Comparison of ENCODE assay signal across 15 cellular contexts in genomic region chr10:116912162-116912561, GRCh38.
DNase-seq lines count a peak whose midpoint lies in the region; ATAC-seq and TF ChIP-seq lines count a peak whose summit lies in the region.
"Had no signal": no experiment of that assay in that cellular context is flagged by ENCODE, and none has a peak within 500 bp of the region (broad histone marks: within the 10 kb centered on the region; RNA-seq: fewer than 3 reads in every experiment).

No MANE protein-coding gene starts in this region.

- H3K4me3 ChIP-seq in dorsolateral prefrontal cortex (no peak overlapping the region), liver (ENCODE audit: low read depth in 1 of 3, low read length in 3 of 3) (no peak overlapping the region), thyroid gland (replicated peaks in 1 of 3) (no peak overlapping the region)
- H3K4me3 ChIP-seq: A549 had no signal

- H3K9me3 Mint-ChIP-seq in WTC11, result no peaks in the 10 kb centered on the region
- H3K9me3 Mint-ChIP-seq: HFFc6, IgD-negative memory B cell had no signal

- POLR2A ChIA-PET in WTC11 (lab: Charles Lee), result no interaction called here

- intact Hi-C loops in dorsolateral prefrontal cortex (cut with DNase I), result no loop called here
- intact Hi-C loops in thyroid gland (cut with DNase I), result no loop called here

- H3K4me3 Mint-ChIP-seq in WTC11, result no peak overlapping the region
- H3K4me3 Mint-ChIP-seq: CD4-positive, alpha-beta memory T cell; HFFc6; IgD-negative memory B cell had no signal

- H3K9ac ChIP-seq in liver (ENCODE audit: low read depth in 1 of 2, low read length in 2 of 2), result no peak overlapping the region

- no peak for TF ChIP-seq CTCF in WTC11 (IDR thresholded peaks at IDR 0.05)
- TF ChIP-seq CTCF in dorsolateral prefrontal cortex (IDR thresholded peaks at IDR 0.05 in 54 of 56, conservative IDR thresholded peaks at IDR 0.05 in 2 of 56; ENCODE audit: low read depth in 1 of 56, partially characterized antibody in 56 of 56), result no peak
- no peak for TF ChIP-seq CTCF in liver (IDR thresholded peaks at IDR 0.05; ENCODE audit: low read depth, low read length, missing input control)
- TF ChIP-seq CTCF in thyroid gland (IDR thresholded peaks at IDR 0.05), result no peak
- no peak for TF ChIP-seq CTCF in GM10266 (IDR thresholded peaks at IDR 0.05; ENCODE audit: control insufficient read depth, insufficient read depth, low read depth, missing control alignments)

- 0 out of 2 replicates have a peak, but pooled peaks have one; percentile 22 for ATAC-seq in WTC11
- ATAC-seq: A549 had no signal

- H3K36me3 Mint-ChIP-seq in WTC11, result no peaks in the 10 kb centered on the region
- H3K36me3 Mint-ChIP-seq: CD4-positive, alpha-beta memory T cell; IgD-negative memory B cell had no signal

- H3K36me3 ChIP-seq in liver (ENCODE audit: control insufficient read depth in 4 of 4, insufficient read depth in 3 of 4, low read depth in 1 of 4, low read length in 3 of 4) (peaks cover 0 to 24% (median 5%) of the 10 kb centered on the region in 4 donors), thyroid gland (peaks cover 0 to 9% of the 10 kb centered on the region in 2 donors)
- H3K36me3 ChIP-seq: BE2C had no signal

- no peaks in the 10 kb centered on the region for H3K4me1 Mint-ChIP-seq in WTC11
- H3K4me1 Mint-ChIP-seq: CD4-positive, alpha-beta memory T cell; IgD-negative memory B cell had no signal

- peak; percentile 39 to 55 for TF ChIP-seq RAD21 in liver (IDR thresholded peaks at IDR 0.05)

- peak overlapping the region in 31 of 59 donors; percentile 12 to 81 (median 62) for H3K27ac ChIP-seq in dorsolateral prefrontal cortex
- H3K27ac ChIP-seq in liver (ENCODE audit: low read depth in 1 of 2, low read length in 2 of 2), result no peak overlapping the region
- H3K27ac ChIP-seq in thyroid gland, result no peak overlapping the region
- no peak overlapping the region for H3K27ac ChIP-seq in substantia nigra (ENCODE audit: low read depth, low read length, poor library complexity, severe bottlenecking)
- H3K27ac ChIP-seq: A549, C4-2B had no signal

- H3K27me3 ChIP-seq in dorsolateral prefrontal cortex (no peaks in the 10 kb centered on the region), liver (ENCODE audit: control insufficient read depth in 4 of 4, insufficient read depth in 4 of 4, low read length in 3 of 4) (no peaks in the 10 kb centered on the region), thyroid gland (no peaks in the 10 kb centered on the region)
- H3K27me3 ChIP-seq: BE2C had no signal

- CTCF ChIA-PET in WTC11 (lab: Charles Lee), result no interaction called here

- TF ChIP-seq POLR2A in thyroid gland (IDR thresholded peaks at IDR 0.05), result no peak

- no peaks in the 10 kb centered on the region for H3K9me3 ChIP-seq in liver (ENCODE audit: control insufficient read depth in 4 of 4, low read length in 3 of 4)
- H3K9me3 ChIP-seq in thyroid gland, result no peaks in the 10 kb centered on the region
- H3K9me3 ChIP-seq: A549, BE2C had no signal

- H3K27me3 Mint-ChIP-seq in WTC11 (ENCODE audit: low read depth), result no peaks in the 10 kb centered on the region
- H3K27me3 Mint-ChIP-seq: IgD-negative memory B cell had no signal

- DNase-seq in WTC11 (ENCODE audit: low spot score) (no peak), dorsolateral prefrontal cortex (no peak), thyroid gland (peak; percentile 17 to 34), GM10266 (ENCODE audit: extremely low spot score) (no peak), substantia nigra (lab: John Stamatoyannopoulos, UW) (no peak)
- no peak for DNase-seq in activated CD4-positive, alpha-beta T cell treated with anti-CD3 and anti-CD28 coated beads for 48 hours
- DNase-seq: BE2C; CD4-positive, alpha-beta memory T cell; DMS79; HCEC 1CT; HFFc6 had no signal

- no peak overlapping the region for H3K27ac Mint-ChIP-seq in WTC11
- H3K27ac Mint-ChIP-seq: HFFc6, IgD-negative memory B cell had no signal

- H3K4me1 ChIP-seq in liver (ENCODE audit: control insufficient read depth in 4 of 4, insufficient read depth in 4 of 4, low read length in 3 of 4) (peaks cover 0 to 9% (median 6%) of the 10 kb centered on the region in 4 donors), thyroid gland (no peaks in the 10 kb centered on the region)
- H3K4me1 ChIP-seq: A549, BE2C had no signal

- 33% methylated on average over 1 of the region's 1 CpG for WGBS in liver
- 14 to 42% methylated on average over 1 of the region's 1 CpG for WGBS in thyroid gland, 2 donors

TF ChIP-seq in WTC11, 78 proteins besides CTCF, POLR2A, EP300 and RAD21 (continues in another document):
- no peak for TF ChIP-seq SMAD3 (CRISPR knock-in tag; IDR thresholded peaks at IDR 0.05; ENCODE audit: borderline replicate concordance)
- no peak for TF ChIP-seq ZNF317 (CRISPR knock-in tag; IDR thresholded peaks at IDR 0.05; ENCODE audit: borderline replicate concordance, low read depth)
- TF ChIP-seq, protein P1, sequence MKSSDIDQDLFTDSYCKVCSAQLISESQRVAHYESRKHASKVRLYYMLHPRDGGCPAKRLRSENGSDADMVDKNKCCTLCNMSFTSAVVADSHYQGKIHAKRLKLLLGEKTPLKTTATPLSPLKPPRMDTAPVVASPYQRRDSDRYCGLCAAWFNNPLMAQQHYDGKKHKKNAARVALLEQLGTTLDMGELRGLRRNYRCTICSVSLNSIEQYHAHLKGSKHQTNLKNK (CRISPR knock-in tag; IDR thresholded peaks at IDR 0.05), result no peak
- TF ChIP-seq, protein P2, sequence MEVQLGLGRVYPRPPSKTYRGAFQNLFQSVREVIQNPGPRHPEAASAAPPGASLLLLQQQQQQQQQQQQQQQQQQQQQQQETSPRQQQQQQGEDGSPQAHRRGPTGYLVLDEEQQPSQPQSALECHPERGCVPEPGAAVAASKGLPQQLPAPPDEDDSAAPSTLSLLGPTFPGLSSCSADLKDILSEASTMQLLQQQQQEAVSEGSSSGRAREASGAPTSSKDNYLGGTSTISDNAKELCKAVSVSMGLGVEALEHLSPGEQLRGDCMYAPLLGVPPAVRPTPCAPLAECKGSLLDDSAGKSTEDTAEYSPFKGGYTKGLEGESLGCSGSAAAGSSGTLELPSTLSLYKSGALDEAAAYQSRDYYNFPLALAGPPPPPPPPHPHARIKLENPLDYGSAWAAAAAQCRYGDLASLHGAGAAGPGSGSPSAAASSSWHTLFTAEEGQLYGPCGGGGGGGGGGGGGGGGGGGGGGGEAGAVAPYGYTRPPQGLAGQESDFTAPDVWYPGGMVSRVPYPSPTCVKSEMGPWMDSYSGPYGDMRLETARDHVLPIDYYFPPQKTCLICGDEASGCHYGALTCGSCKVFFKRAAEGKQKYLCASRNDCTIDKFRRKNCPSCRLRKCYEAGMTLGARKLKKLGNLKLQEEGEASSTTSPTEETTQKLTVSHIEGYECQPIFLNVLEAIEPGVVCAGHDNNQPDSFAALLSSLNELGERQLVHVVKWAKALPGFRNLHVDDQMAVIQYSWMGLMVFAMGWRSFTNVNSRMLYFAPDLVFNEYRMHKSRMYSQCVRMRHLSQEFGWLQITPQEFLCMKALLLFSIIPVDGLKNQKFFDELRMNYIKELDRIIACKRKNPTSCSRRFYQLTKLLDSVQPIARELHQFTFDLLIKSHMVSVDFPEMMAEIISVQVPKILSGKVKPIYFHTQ (CRISPR knock-in tag; IDR thresholded peaks at IDR 0.05), result no peak
- no peak for TF ChIP-seq NFATC4 (CRISPR knock-in tag; IDR thresholded peaks at IDR 0.05)
- TF ChIP-seq USF1 (CRISPR knock-in tag; IDR thresholded peaks at IDR 0.05), result no peak

TF ChIP-seq in liver, 16 proteins besides CTCF, POLR2A, EP300 and RAD21 (continues in another document):
- no peak for TF ChIP-seq EGR1 (IDR thresholded peaks at IDR 0.05; ENCODE audit: low read depth in 2 of 2)
- peak; percentile 80 to 82 for TF ChIP-seq HNF4A (conservative IDR thresholded peaks at IDR 0.05)
- peak; percentile 51 for TF ChIP-seq HNF4G (IDR thresholded peaks at IDR 0.05)
- TF ChIP-seq FOXA1 (IDR thresholded peaks at IDR 0.05), result no peak
- no peak for TF ChIP-seq NR2F2 (IDR thresholded peaks at IDR 0.05)
- no peak for TF ChIP-seq FOXA2 (IDR thresholded peaks at IDR 0.05)
- no peak for TF ChIP-seq TAF1 (conservative IDR thresholded peaks at IDR 0.05)
- TF ChIP-seq RXRA (IDR thresholded peaks at IDR 0.05), result peak; percentile 41 to 55
- TF ChIP-seq REST (IDR thresholded peaks at IDR 0.05), result no peak
- no peak for TF ChIP-seq JUND (IDR thresholded peaks at IDR 0.05)
- TF ChIP-seq ATF3 (IDR thresholded peaks at IDR 0.05), result no peak

Comparison
In these comparisons a context has a peak if more than half of its experiments do, and no peak if none do; other contexts are left out.
1. DNase-seq: peak in thyroid gland (2 of 2); none in WTC11 (single experiment), dorsolateral prefrontal cortex (0 of 10), activated CD4-positive, alpha-beta T cell treated with anti-CD3 and anti-CD28 coated beads for 48 hours (single experiment), GM10266 (single experiment) and substantia nigra (0 of 49).
2. H3K27ac ChIP-seq: peak in dorsolateral prefrontal cortex (31 of 59); none in liver (0 of 2), thyroid gland (0 of 3) and substantia nigra (single experiment).